Comparison of ENCODE assay signal across 8 cellular contexts in genomic region chr2:178397002-178397605, GRCh38. TPM values are rescaled to one million over a fixed set of nuclear protein-coding genes. Genes with fewer than 3 reads are reported as not detected.
A peak's percentile ranks its signal among the peaks of the same experiment; 100 is the strongest.
DNase-seq lines count a peak whose midpoint lies in the region; ATAC-seq, FAIRE-seq and TF ChIP-seq lines count a peak whose summit lies in the region.
"Had no signal": no experiment of that assay in that cellular context is flagged by ENCODE, and none has a peak within 500 bp of the region (broad histone marks: within the 10 kb centered on the region; RNA-seq: fewer than 3 reads in every experiment).

No MANE protein-coding gene starts in this region.

- no peaks in the 10 kb centered on the region for H3K4me1 ChIP-seq in OCI-LY3 (ENCODE audit: low read length)

- peak; percentile 57 for DNase-seq in GM03348 (ENCODE audit: low spot score)
- DNase-seq in HL-60 (ENCODE audit: low read depth in 1 of 2, low spot score in 1 of 2) = no peak
- DNase-seq in naive B cell = peak; percentile 21
- DNase-seq in NCI-H187 (lab: John Stamatoyannopoulos, UW) = no peak
- DNase-seq: activated T-cell treated with anti-CD3 and anti-CD28 coated beads, Interleukin-2, amount 50 U/mL, for 4 hours had no signal

- peak; percentile 86 for FAIRE-seq in endometrium (lab: Jason Lieb, UNC)

- no peaks in the 10 kb centered on the region for H3K9me3 ChIP-seq in OCI-LY3 (ENCODE audit: insufficient read depth, low read length)

- H3K36me3 ChIP-seq in OCI-LY3 (replicated peaks; ENCODE audit: low read depth, low read length) = no peaks in the 10 kb centered on the region

- H2AFZ ChIP-seq in OCI-LY3 (ENCODE audit: low read depth, low read length) = no peak overlapping the region

- H3K27me3 Mint-ChIP-seq in naive B cell = peaks cover 0 to 17% (median 4%) of the 10 kb centered on the region in 3 donors

- H3K27me3 ChIP-seq in HL-60 (ENCODE audit: insufficient read depth, poor library complexity, severe bottlenecking) (no peaks in the 10 kb centered on the region), OCI-LY3 (ENCODE audit: low read depth, low read length) (no peaks in the 10 kb centered on the region; the same call in 1 of the 2 replicates)

- ATAC-seq in GM21526 (IDR thresholded peaks at IDR 0.05; ENCODE audit: low FRiP score, unreplicated experiment) (peak; percentile 90), naive B cell (ENCODE audit: low read depth in 2 of 2) (peak; percentile 63 to 72)

- H3K9me3 Mint-ChIP-seq in naive B cell = no peaks in the 10 kb centered on the region
- H3K9me3 Mint-ChIP-seq: activated T-cell treated with anti-CD3 and anti-CD28 coated beads, Interleukin-2, amount 50 U/mL, for 4 hours had no signal

- no peak overlapping the region for H3K9ac ChIP-seq in OCI-LY3 (ENCODE audit: low read length)

- H3K27ac Mint-ChIP-seq in naive B cell = no peak overlapping the region

- H3K27ac ChIP-seq in HL-60 (replicated peaks) (no peak overlapping the region), OCI-LY3 (ENCODE audit: low read length) (no peak overlapping the region)

- no peak overlapping the region for H3K4me2 ChIP-seq in OCI-LY3 (ENCODE audit: low read length)

- peak; percentile 41 for TF ChIP-seq CTCF in HL-60 (IDR thresholded peaks at IDR 0.05; ENCODE audit: insufficient read depth, low read length)
- TF ChIP-seq CTCF in OCI-LY3 (IDR thresholded peaks at IDR 0.05; ENCODE audit: low read depth, low read length) = peak; percentile 73

- no peak overlapping the region for H3K4me3 Mint-ChIP-seq in naive B cell
- H3K4me3 Mint-ChIP-seq: activated T-cell treated with anti-CD3 and anti-CD28 coated beads, Interleukin-2, amount 50 U/mL, for 4 hours had no signal

- no peak overlapping the region for H3K4me3 ChIP-seq in HL-60 (replicated peaks; ENCODE audit: insufficient read depth, low read length)
- H3K4me3 ChIP-seq in OCI-LY3 (ENCODE audit: low read length) = no peak overlapping the region

- H3K79me2 ChIP-seq in OCI-LY3 (ENCODE audit: low read length) = no peaks in the 10 kb centered on the region

- H3K36me3 Mint-ChIP-seq in naive B cell = no peaks in the 10 kb centered on the region

- no peaks in the 10 kb centered on the region for H3K4me1 Mint-ChIP-seq in naive B cell

- H4K20me1 ChIP-seq in OCI-LY3 (ENCODE audit: insufficient read depth, low read length) = no peaks in the 10 kb centered on the region

RNA-seq across cellular contexts. Expression of gene PRKRA, which starts 53.9 kb away (rescaled TPM):
- 100 to 1,000 TPM in 1 of 6 donors, 10 to 100 TPM in 5; 59.8 to 107 (median 75.9) TPM for polyA plus RNA-seq in naive B cell (ENCODE audit: low read depth in 6 of 6)

RNA-seq across cellular contexts. Expression of gene PJVK, which starts 54.1 kb away (rescaled TPM):
- under 1 TPM in 4 of 6 donors, not detected in 2; 0.24 to 0.68 (median 0.46) TPM for polyA plus RNA-seq in naive B cell (ENCODE audit: low read depth in 6 of 6)

Comparison
In these comparisons a context has a peak if more than half of its experiments do, and no peak if none do; other contexts are left out.
1. DNase-seq: peak in GM03348 (single experiment) and naive B cell (single experiment); none in HL-60 (0 of 2) and NCI-H187 (0 of 2).